In genomic region chr3:121690777-121691405, GRCh38 we compare ENCODE assay signal across 10 cellular contexts. TPM values are rescaled to one million over a fixed set of nuclear protein-coding genes. Genes with fewer than 3 reads are reported as not detected.
DNase-seq lines count a peak whose midpoint lies in the region; ATAC-seq and TF ChIP-seq lines count a peak whose summit lies in the region.
"Had no signal": no experiment of that assay in that cellular context is flagged by ENCODE, and none has a peak within 500 bp of the region (broad histone marks: within the 10 kb centered on the region; RNA-seq: fewer than 3 reads in every experiment).

No MANE protein-coding gene starts in this region.

- intact Hi-C loops in CD14-positive monocyte (cut with micrococcal nuclease), result no loop called here

- H3K36me3 Mint-ChIP-seq in CD14-positive monocyte, result peaks cover 31 to 36% of the 10 kb centered on the region in 2 donors
- H3K36me3 Mint-ChIP-seq in T-helper 2 cell treated with Interferon-gamma antibody and Interleukin-4, amounts not matched to agents 5 μg/mL and 100 μg/mL, for 36 hours (ENCODE audit: low read depth), result peaks cover 40% of the 10 kb centered on the region

- ATAC-seq in GM18867 (IDR thresholded peaks at IDR 0.05; ENCODE audit: unreplicated experiment) (peak; percentile 65), HG02798 (IDR thresholded peaks at IDR 0.05; ENCODE audit: poor library complexity, unreplicated experiment) (peak; percentile 64)

- no peak for DNase-seq in CD14-positive monocyte (ENCODE audit: low spot score)
- DNase-seq in T-helper 2 cell treated with Interferon-gamma antibody and Interleukin-4, amounts not matched to agents 5 μg/mL and 100 μg/mL, for 36 hours (ENCODE audit: low spot score), result no peak
- DNase-seq in H7, result no peak
- no peak for DNase-seq in NCI-H446 treated with DMSO at 0.1 percent for 48 hours (lab: John Stamatoyannopoulos, UW)
- DNase-seq in SIG-M5 treated with dmso at 0.1 percent for 504 hours (lab: John Stamatoyannopoulos, UW; ENCODE audit: unreplicated experiment), result no peak
- DNase-seq in DMS 273 (lab: John Stamatoyannopoulos, UW; ENCODE audit: unreplicated experiment), result no peak
- DNase-seq: NCI-H526 treated with DMSO at 0.1 percent for 48 hours had no signal

- H3K27me3 ChIP-seq in H7 (ENCODE audit: control insufficient read depth, insufficient read depth, low read length), result no peaks in the 10 kb centered on the region
- H3K27me3 ChIP-seq: right atrium auricular region had no signal

- no peak overlapping the region for H3K4me3 Mint-ChIP-seq in CD14-positive monocyte
- H3K4me3 Mint-ChIP-seq in T-helper 2 cell treated with Interferon-gamma antibody and Interleukin-4, amounts not matched to agents 5 μg/mL and 100 μg/mL, for 36 hours, result peak overlapping the region; percentile 3

- H3K27me3 Mint-ChIP-seq in CD14-positive monocyte (ENCODE audit: low read depth in 3 of 3), result no peaks in the 10 kb centered on the region
- no peaks in the 10 kb centered on the region for H3K27me3 Mint-ChIP-seq in T-helper 2 cell treated with Interferon-gamma antibody and Interleukin-4, amounts not matched to agents 5 μg/mL and 100 μg/mL, for 36 hours (ENCODE audit: low read depth)

- peaks cover 0 to 5% (median 2%) of the 10 kb centered on the region in 7 donors for H3K9me3 Mint-ChIP-seq in CD14-positive monocyte
- H3K9me3 Mint-ChIP-seq in T-helper 2 cell treated with Interferon-gamma antibody and Interleukin-4, amounts not matched to agents 5 μg/mL and 100 μg/mL, for 36 hours, result no peaks in the 10 kb centered on the region

- no peak for TF ChIP-seq CTCF in CD14-positive monocyte (IDR thresholded peaks at IDR 0.05)

- peak overlapping the region in 4 of 7 donors; percentile 12 to 66 (median 40) for H3K27ac Mint-ChIP-seq in CD14-positive monocyte
- H3K27ac Mint-ChIP-seq in T-helper 2 cell treated with Interferon-gamma antibody and Interleukin-4, amounts not matched to agents 5 μg/mL and 100 μg/mL, for 36 hours, result peak overlapping the region; percentile 22

- no peak overlapping the region for H3K4me3 ChIP-seq in H7 (ENCODE audit: insufficient read depth, low read depth, low read length)
- H3K4me3 ChIP-seq: right atrium auricular region had no signal

- H3K36me3 ChIP-seq in H7 (replicated peaks; ENCODE audit: control insufficient read depth, insufficient read depth, low read length), result peaks cover 7% of the 10 kb centered on the region; the same call in 1 of the 2 replicates

- peaks cover 7% of the 10 kb centered on the region for H3K4me1 Mint-ChIP-seq in CD14-positive monocyte
- H3K4me1 Mint-ChIP-seq in T-helper 2 cell treated with Interferon-gamma antibody and Interleukin-4, amounts not matched to agents 5 μg/mL and 100 μg/mL, for 36 hours (ENCODE audit: low read depth), result peaks cover 21% of the 10 kb centered on the region

RNA-seq across cellular contexts. Expression of gene HCLS1, which starts 30.2 kb away (rescaled TPM):
- 100 to 1,000 TPM; 475 to 483 TPM for polyA plus RNA-seq in CD14-positive monocyte
- total RNA-seq in H7 (2014; rRNA removed; shearing (Covaris generic)), result 0.48 and 0.74 TPM in 2 replicates

RNA-seq across cellular contexts. Expression of gene GOLGB1, which starts 58.6 kb away (rescaled TPM):
- 1 to 10 TPM; 1.2 to 1.7 TPM for polyA plus RNA-seq in CD14-positive monocyte
- total RNA-seq in H7 (2014; rRNA removed; shearing (Covaris generic)), result 9.0 and 17.4 TPM in 2 replicates
